Comparison of ENCODE assay signal across 11 cellular contexts in genomic region chr4:57102050-57102564, GRCh38. TPM values are rescaled to one million over a fixed set of nuclear protein-coding genes. Genes with fewer than 3 reads are reported as not detected.
A peak's percentile ranks its signal among the peaks of the same experiment; 100 is the strongest.
DNase-seq lines count a peak whose midpoint lies in the region; ATAC-seq and TF ChIP-seq lines count a peak whose summit lies in the region.
"Had no signal": no experiment of that assay in that cellular context is flagged by ENCODE, and none has a peak within 500 bp of the region (broad histone marks: within the 10 kb centered on the region; RNA-seq: fewer than 3 reads in every experiment).

No MANE protein-coding gene starts in this region.

- H3K36me3 ChIP-seq in BE2C (no peaks in the 10 kb centered on the region), prostate gland (no peaks in the 10 kb centered on the region)

- H3K27me3 ChIP-seq in BE2C (no peaks in the 10 kb centered on the region), prostate gland (replicated peaks; ENCODE audit: insufficient read depth) (no peaks in the 10 kb centered on the region)

- peak overlapping the region; percentile 59 to 76 for H3K27ac ChIP-seq in prostate gland
- H3K27ac ChIP-seq: PC-9 had no signal

- no peak overlapping the region for H3K4me3 ChIP-seq in BE2C (ENCODE audit: low read depth, low read length)
- no peak overlapping the region for H3K4me3 ChIP-seq in astrocyte of the cerebellum (ENCODE audit: low read depth, low read length)
- H3K4me3 ChIP-seq in prostate gland: no peak overlapping the region
- H3K4me3 ChIP-seq: PC-9 had no signal

- in situ Hi-C loops in astrocyte of the cerebellum (cut with HindIII; ENCODE audit: low sequenced_read_pairs): loop anchor here (5.0 kb wide), 1 partner anchor 65 kb away; no protein-coding TSS in a partner anchor

- 24% methylated on average over 4 of the region's 4 CpGs for WGBS in prostate gland

- DNase-seq in BE2C (peak; percentile 61), astrocyte of the cerebellum (ENCODE audit: low read depth) (peak; percentile 35), left cardiac atrium (peak; percentile 71), prostate gland (ENCODE audit: low spot score) (no peak), NCI-H526 treated with DMSO at 0.1 percent for 48 hours (lab: John Stamatoyannopoulos, UW) (no peak)
- DNase-seq: activated naive CD4-positive, alpha-beta T cell; CD4-positive, CD25-positive, alpha-beta regulatory T cell had no signal

- no peaks in the 10 kb centered on the region for H3K9me3 ChIP-seq in BE2C
- no peaks in the 10 kb centered on the region for H3K9me3 ChIP-seq in prostate gland

- H3K4me1 ChIP-seq in BE2C (peaks cover 11% of the 10 kb centered on the region; the same call in 1 of the 2 replicates), prostate gland (replicated peaks) (no peaks in the 10 kb centered on the region)

- TF ChIP-seq POLR2A in prostate gland (IDR thresholded peaks at IDR 0.05): no peak

- TF ChIP-seq CTCF in BE2C (IDR thresholded peaks at IDR 0.05; ENCODE audit: low read depth, low read length) (no peak), astrocyte of the cerebellum (IDR thresholded peaks at IDR 0.05; ENCODE audit: low read depth, low read length, missing control alignments) (no peak), prostate gland (IDR thresholded peaks at IDR 0.05) (no peak)

- ATAC-seq in left cardiac atrium: peak; percentile 85 to 88
- ATAC-seq in GM21526 (IDR thresholded peaks at IDR 0.05; ENCODE audit: low FRiP score, unreplicated experiment): no peak
- ATAC-seq in HG03521 (IDR thresholded peaks at IDR 0.05; ENCODE audit: unreplicated experiment): no peak
- ATAC-seq in HG03196 (IDR thresholded peaks at IDR 0.05; ENCODE audit: unreplicated experiment): no peak

- intact Hi-C loops in left cardiac atrium (cut with DNase I): loop anchor here in 1 of 2 donors (10.0 kb wide), 1 partner anchor 57 kb away; no protein-coding TSS in a partner anchor
- intact Hi-C loops in prostate gland (cut with DNase I): no loop called here

RNA-seq across cellular contexts. Expression of gene IGFBP7, which starts 8.1 kb away (rescaled TPM):
- polyA plus RNA-seq in BE2C (2012; ENCODE audit: insufficient read depth, insufficient read length, low read depth): 24.1 TPM
- 100 to 1,000 TPM; 580 to 792 TPM for total RNA-seq in left cardiac atrium
- 1,000 to 10,000 TPM in 1 of 2 donors, 100 to 1,000 TPM in 1; 322 to 1,366 TPM for total RNA-seq in prostate gland

Comparison
In these comparisons a context has a peak if more than half of its experiments do, and no peak if none do; other contexts are left out.
1. DNase-seq: peak in BE2C (single experiment), astrocyte of the cerebellum (single experiment) and left cardiac atrium (single experiment); none in prostate gland (single experiment) and NCI-H526 treated with DMSO at 0.1 percent for 48 hours (single experiment).
2. ATAC-seq: peak in left cardiac atrium (2 of 2); none in GM21526 (single experiment), HG03521 (single experiment) and HG03196 (single experiment).